ENCODE assay signal across 19 cellular contexts in the genomic region with DNA sequence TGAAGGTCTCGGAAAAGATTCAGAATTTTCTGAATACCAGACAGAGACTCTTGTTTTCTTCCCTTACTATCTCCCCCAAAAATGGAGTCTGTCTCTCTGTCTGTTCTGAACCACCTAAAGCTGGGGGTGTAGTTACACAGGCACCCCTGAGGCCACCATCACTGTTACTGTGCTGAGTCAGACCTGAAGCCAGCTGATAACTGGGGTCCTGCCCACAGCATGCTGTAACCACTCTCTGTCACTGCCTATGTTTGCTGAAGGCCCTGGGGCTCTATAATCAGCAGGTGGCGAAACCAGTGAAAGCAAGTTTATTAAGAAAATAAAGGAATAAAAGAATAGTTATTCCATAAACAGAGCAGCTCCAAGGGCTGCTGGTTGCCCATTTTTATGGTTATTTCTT.
"Had no signal": no experiment of that assay in that cellular context is flagged by ENCODE, and none has a peak within 500 bp of the region (broad histone marks: within the 10 kb centered on the region; RNA-seq: fewer than 3 reads in every experiment).

No MANE protein-coding gene starts in this region.

- H3K36me3 Mint-ChIP-seq: activated naive CD8-positive, alpha-beta T cell treated with anti-CD3 and anti-CD28 coated beads for 36 hours; stimulated activated naive B cell treated with anti-CD40 and anti-IgM and Interleukin-4, amounts not matched to agents 10 μg/mL and 1 μg/mL and 100 μg/mL, for 72 hours had no signal

- H2AFZ ChIP-seq: hepatocyte had no signal

- FAIRE-seq: keratinocyte had no signal

- H3K4me2 ChIP-seq: hepatocyte had no signal

- H3K36me3 ChIP-seq: lower lobe of right lung, sigmoid colon had no signal

- DNase-seq: activated CD4-positive, alpha-beta T cell treated with anti-CD3 and anti-CD28 coated beads, Interleukin-2, amount 10 ng/mL, durations not matched to agents 7 days and 5 days; activated CD8-positive, alpha-beta memory T cell treated with anti-CD3 and anti-CD28 coated beads, Interleukin-2, amount 50 U/mL, for 4 hours; activated CD8-positive, alpha-beta T cell treated with anti-CD3 and anti-CD28 coated beads, Interleukin-2, amount 10 ng/mL, durations not matched to agents 7 days and 5 days; activated naive CD8-positive, alpha-beta T cell treated with anti-CD3 and anti-CD28 coated beads for 36 hours; activated T-cell treated with anti-CD3 and anti-CD28 coated beads, Interleukin-2, amount 50 U/mL, for 72 hours; amniotic stem cell; dermis blood vessel endothelial cell; effector memory CD8-positive, alpha-beta T cell; foreskin keratinocyte; lower lobe of right lung; natural killer cell; nucleus accumbens; posterior cingulate gyrus; sigmoid colon; stimulated activated naive B cell treated with anti-CD40 and anti-IgM and Interleukin-4, amounts not matched to agents 10 μg/mL and 1 μg/mL and 100 μg/mL, for 72 hours had no signal

- H3K27ac Mint-ChIP-seq: activated CD4-positive, alpha-beta T cell treated with anti-CD3 and anti-CD28 coated beads, Interleukin-2, amount 10 ng/mL, durations not matched to agents 7 days and 5 days; activated CD8-positive, alpha-beta T cell treated with anti-CD3 and anti-CD28 coated beads, Interleukin-2, amount 10 ng/mL, durations not matched to agents 7 days and 5 days; activated naive CD8-positive, alpha-beta T cell treated with anti-CD3 and anti-CD28 coated beads for 36 hours; activated T-cell treated with anti-CD3 and anti-CD28 coated beads, Interleukin-2, amount 50 U/mL, for 72 hours; effector memory CD8-positive, alpha-beta T cell; natural killer cell; stimulated activated naive B cell treated with anti-CD40 and anti-IgM and Interleukin-4, amounts not matched to agents 10 μg/mL and 1 μg/mL and 100 μg/mL, for 72 hours had no signal

- H3K79me2 ChIP-seq: hepatocyte had no signal

- H3K27ac ChIP-seq: epithelial cell of prostate, foreskin keratinocyte, hepatocyte, lower lobe of right lung, sigmoid colon had no signal

- H3K27me3 Mint-ChIP-seq: activated CD4-positive, alpha-beta T cell treated with anti-CD3 and anti-CD28 coated beads, Interleukin-2, amount 10 ng/mL, durations not matched to agents 7 days and 5 days; activated naive CD8-positive, alpha-beta T cell treated with anti-CD3 and anti-CD28 coated beads for 36 hours; effector memory CD8-positive, alpha-beta T cell; stimulated activated naive B cell treated with anti-CD40 and anti-IgM and Interleukin-4, amounts not matched to agents 10 μg/mL and 1 μg/mL and 100 μg/mL, for 72 hours had no signal

- H3K27me3 ChIP-seq: foreskin keratinocyte, hepatocyte, sigmoid colon had no signal

- H3K9me3 ChIP-seq: lower lobe of right lung, sigmoid colon had no signal

- ATAC-seq: activated CD4-positive, CD25-positive, alpha-beta regulatory T cell treated with anti-CD3 and anti-CD28 coated beads, Interleukin-2, amount 50 U/mL, for 24 hours; activated CD8-positive, alpha-beta T cell treated with anti-CD3 and anti-CD28 coated beads, Interleukin-2, amount 10 ng/mL, durations not matched to agents 7 days and 5 days; activated T-cell treated with anti-CD3 and anti-CD28 coated beads, Interleukin-2, amount 50 U/mL, for 72 hours; effector memory CD8-positive, alpha-beta T cell; foreskin keratinocyte; lower lobe of right lung; natural killer cell; stimulated activated naive B cell treated with anti-CD40 and anti-IgM and Interleukin-4, amounts not matched to agents 10 μg/mL and 1 μg/mL and 100 μg/mL, for 72 hours had no signal

- H3K4me3 Mint-ChIP-seq: activated CD4-positive, alpha-beta T cell treated with anti-CD3 and anti-CD28 coated beads, Interleukin-2, amount 10 ng/mL, durations not matched to agents 7 days and 5 days; activated CD8-positive, alpha-beta T cell treated with anti-CD3 and anti-CD28 coated beads, Interleukin-2, amount 10 ng/mL, durations not matched to agents 7 days and 5 days; activated naive CD8-positive, alpha-beta T cell treated with anti-CD3 and anti-CD28 coated beads for 36 hours; activated T-cell treated with anti-CD3 and anti-CD28 coated beads, Interleukin-2, amount 50 U/mL, for 72 hours; effector memory CD8-positive, alpha-beta T cell; natural killer cell; stimulated activated naive B cell treated with anti-CD40 and anti-IgM and Interleukin-4, amounts not matched to agents 10 μg/mL and 1 μg/mL and 100 μg/mL, for 72 hours had no signal

- H3K4me1 Mint-ChIP-seq: activated CD4-positive, alpha-beta T cell treated with anti-CD3 and anti-CD28 coated beads, Interleukin-2, amount 10 ng/mL, durations not matched to agents 7 days and 5 days; activated naive CD8-positive, alpha-beta T cell treated with anti-CD3 and anti-CD28 coated beads for 36 hours; natural killer cell; stimulated activated naive B cell treated with anti-CD40 and anti-IgM and Interleukin-4, amounts not matched to agents 10 μg/mL and 1 μg/mL and 100 μg/mL, for 72 hours had no signal

- H3K4me1 ChIP-seq: foreskin keratinocyte, lower lobe of right lung, sigmoid colon had no signal

- H3K4me3 ChIP-seq: hepatocyte, lower lobe of right lung, sigmoid colon had no signal
